In the genomic region with DNA sequence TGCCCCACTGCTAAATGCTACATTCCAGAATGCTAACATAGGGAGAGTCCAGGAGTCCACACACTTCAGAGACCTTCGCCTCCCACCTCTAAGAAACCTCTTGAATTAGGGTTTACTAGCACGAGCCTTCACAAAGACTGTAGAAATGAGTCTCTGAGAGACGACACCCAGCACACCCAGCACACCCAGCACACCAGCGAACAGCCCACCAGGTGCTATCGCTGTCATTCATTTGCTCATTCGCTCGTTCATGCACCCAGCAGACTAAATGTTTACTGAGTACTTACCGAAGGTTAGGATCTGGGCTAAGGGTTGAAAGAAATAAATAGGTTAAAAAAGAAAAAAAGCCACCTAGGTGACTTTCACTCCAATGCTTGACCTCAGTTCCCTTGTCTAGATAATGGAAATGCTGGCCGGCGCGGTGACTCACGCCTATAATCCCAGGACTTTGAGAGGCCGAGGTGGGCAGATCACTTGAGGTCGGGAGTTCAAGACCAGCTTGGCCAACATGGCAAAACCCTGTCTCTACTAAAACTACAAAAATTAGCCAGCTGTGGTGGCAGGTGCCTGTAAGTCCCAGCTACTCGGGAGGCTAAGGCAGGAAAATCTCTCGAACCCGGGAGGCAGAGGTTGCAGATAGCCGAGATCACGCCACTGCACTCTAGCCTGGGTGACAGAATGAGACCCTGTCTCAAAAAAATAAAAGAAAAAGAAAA, we compare ENCODE assay signal across 12 cellular contexts.
DNase-seq lines count a peak whose midpoint lies in the region; ATAC-seq and TF ChIP-seq lines count a peak whose summit lies in the region.
"Had no signal": no experiment of that assay in that cellular context is flagged by ENCODE, and none has a peak within 500 bp of the region (broad histone marks: within the 10 kb centered on the region; RNA-seq: fewer than 3 reads in every experiment).

No MANE protein-coding gene starts in this region.

- CTCF ChIA-PET in activated CD8-positive, alpha-beta T cell treated with anti-CD3 and anti-CD28 coated beads, Interleukin-2, amount 10 ng/mL, durations not matched to agents 7 days and 5 days (lab: Charles Lee), result interaction anchor here (1.9 kb wide), 1 partner anchor 13 kb away, joined by 4 read pairs; no protein-coding TSS in a partner anchor

- no peak for ATAC-seq in HG03135 (IDR thresholded peaks at IDR 0.05; ENCODE audit: unreplicated experiment)
- no peak for ATAC-seq in activated CD8-positive, alpha-beta T cell treated with anti-CD3 and anti-CD28 coated beads, Interleukin-2, amount 10 ng/mL, durations not matched to agents 7 days and 5 days
- ATAC-seq: GM12878 had no signal

- H3K27me3 Mint-ChIP-seq in nephron (ENCODE audit: low read depth), result no peaks in the 10 kb centered on the region
- H3K27me3 Mint-ChIP-seq in activated CD8-positive, alpha-beta T cell treated with anti-CD3 and anti-CD28 coated beads, Interleukin-2, amount 10 ng/mL, durations not matched to agents 7 days and 5 days (ENCODE audit: low read depth), result no peaks in the 10 kb centered on the region

- H3K9me3 Mint-ChIP-seq in nephron, result no peaks in the 10 kb centered on the region
- H3K9me3 Mint-ChIP-seq in activated CD8-positive, alpha-beta T cell treated with anti-CD3 and anti-CD28 coated beads, Interleukin-2, amount 10 ng/mL, durations not matched to agents 7 days and 5 days (ENCODE audit: insufficient read depth), result no peaks in the 10 kb centered on the region
- H3K9me3 Mint-ChIP-seq: neural crest cell had no signal

- peaks cover 52% of the 10 kb centered on the region for H3K4me1 Mint-ChIP-seq in nephron
- peaks cover 9% of the 10 kb centered on the region for H3K4me1 Mint-ChIP-seq in activated CD8-positive, alpha-beta T cell treated with anti-CD3 and anti-CD28 coated beads, Interleukin-2, amount 10 ng/mL, durations not matched to agents 7 days and 5 days (ENCODE audit: low read depth)

- H3K4me3 Mint-ChIP-seq in nephron, result no peak overlapping the region
- H3K4me3 Mint-ChIP-seq in activated CD8-positive, alpha-beta T cell treated with anti-CD3 and anti-CD28 coated beads, Interleukin-2, amount 10 ng/mL, durations not matched to agents 7 days and 5 days, result no peak overlapping the region
- H3K4me3 Mint-ChIP-seq: neural crest cell had no signal

- TF ChIP-seq CTCF in epithelial cell of proximal tubule (conservative IDR thresholded peaks at IDR 0.05; ENCODE audit: low read depth, low read length) (no peak), nephron (IDR thresholded peaks at IDR 0.05; ENCODE audit: unreplicated experiment in 3 of 3) (no peak)

- no peaks in the 10 kb centered on the region for H3K36me3 Mint-ChIP-seq in nephron (ENCODE audit: low read depth)
- H3K36me3 Mint-ChIP-seq in activated CD8-positive, alpha-beta T cell treated with anti-CD3 and anti-CD28 coated beads, Interleukin-2, amount 10 ng/mL, durations not matched to agents 7 days and 5 days (ENCODE audit: low read depth), result no peaks in the 10 kb centered on the region

- POLR2A ChIA-PET in activated CD8-positive, alpha-beta T cell treated with anti-CD3 and anti-CD28 coated beads, Interleukin-2, amount 10 ng/mL, durations not matched to agents 7 days and 5 days (lab: Charles Lee), result no interaction called here

- peak overlapping the region; percentile 1 for H3K4me3 ChIP-seq in epithelial cell of proximal tubule (ENCODE audit: low read depth, low read length)
- H3K4me3 ChIP-seq: GM12878, thoracic aorta had no signal

- H3K27ac Mint-ChIP-seq in nephron, result peak overlapping the region; percentile 92 to 99 (median 93)
- H3K27ac Mint-ChIP-seq in activated CD8-positive, alpha-beta T cell treated with anti-CD3 and anti-CD28 coated beads, Interleukin-2, amount 10 ng/mL, durations not matched to agents 7 days and 5 days, result no peak overlapping the region

- DNase-seq in AG20443 (ENCODE audit: low spot score), result peak; percentile 1
- peak; percentile 75 for DNase-seq in MV-4-11 (lab: John Stamatoyannopoulos, UW)
- DNase-seq in epithelial cell of proximal tubule (ENCODE audit: low read depth), result peak; percentile 72
- no peak for DNase-seq in NCI-H524 treated with DMSO at 0.1 percent for 48 hours (lab: John Stamatoyannopoulos, UW)
- no peak for DNase-seq in KG1 (lab: John Stamatoyannopoulos, UW)
- no peak for DNase-seq in activated CD8-positive, alpha-beta T cell treated with anti-CD3 and anti-CD28 coated beads, Interleukin-2, amount 10 ng/mL, durations not matched to agents 7 days and 5 days
- DNase-seq: NCI-H187 had no signal

Comparison
In these comparisons a context has a peak if more than half of its experiments do, and no peak if none do; other contexts are left out.
1. DNase-seq: peak in AG20443 (single experiment), MV-4-11 (single experiment) and epithelial cell of proximal tubule (single experiment); none in NCI-H524 treated with DMSO at 0.1 percent for 48 hours (single experiment), KG1 (single experiment) and activated CD8-positive, alpha-beta T cell treated with anti-CD3 and anti-CD28 coated beads, Interleukin-2, amount 10 ng/mL, durations not matched to agents 7 days and 5 days (single experiment).